8 cellular contexts compared by ENCODE assay signal in the genomic region with DNA sequence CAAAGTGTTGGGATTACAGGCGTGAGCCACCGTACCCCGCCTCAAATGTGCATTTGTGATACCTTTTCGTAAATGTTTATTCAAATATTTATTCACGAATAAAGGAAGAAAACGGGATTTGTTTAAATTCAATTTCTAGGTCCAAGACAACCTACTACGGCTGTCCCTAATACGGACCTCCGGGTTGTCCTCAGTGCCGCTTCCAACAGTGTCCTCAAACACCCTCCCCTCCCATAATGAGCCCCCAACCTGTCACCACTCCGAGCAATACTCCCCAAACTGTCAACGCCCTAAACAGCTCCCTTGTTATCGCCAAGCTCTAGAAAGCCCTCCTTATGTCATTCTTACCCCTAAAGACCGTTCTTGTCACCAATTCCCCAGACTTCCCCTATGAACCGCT. TPM values are rescaled to one million over a fixed set of nuclear protein-coding genes. Genes with fewer than 3 reads are reported as not detected.
DNase-seq lines count a peak whose midpoint lies in the region; ATAC-seq lines count a peak whose summit lies in the region.

No MANE protein-coding gene starts in this region.

- H3K36me3 Mint-ChIP-seq in naive thymus-derived CD4-positive, alpha-beta T cell: peaks cover 0 to 8% (median 4%) of the 10 kb centered on the region in 5 donors

- no peak for ATAC-seq in naive thymus-derived CD4-positive, alpha-beta T cell
- ATAC-seq in HG02884 (IDR thresholded peaks at IDR 0.05; ENCODE audit: unreplicated experiment): no peak

- H3K27me3 Mint-ChIP-seq in naive thymus-derived CD4-positive, alpha-beta T cell: peaks cover 8 to 16% (median 13%) of the 10 kb centered on the region in 5 donors

- intact Hi-C loops in naive thymus-derived CD4-positive, alpha-beta T cell (cut with micrococcal nuclease): loop anchor here (1.0 to 10.0 kb wide), 14 partner anchors 9 to 1626 kb away; a partner anchor contains a TSS

- peak overlapping the region; percentile 88 to 100 (median 96) for H3K4me3 Mint-ChIP-seq in naive thymus-derived CD4-positive, alpha-beta T cell

- no peak overlapping the region for H3K9ac ChIP-seq in HUES6 (ENCODE audit: low read length)

- peaks cover 18% of the 10 kb centered on the region for H3K4me1 ChIP-seq in HUES6 (ENCODE audit: control insufficient read depth, insufficient read depth, low read length)
- peaks cover 20 to 27% of the 10 kb centered on the region in 2 donors for H3K4me1 ChIP-seq in naive thymus-derived CD4-positive, alpha-beta T cell (ENCODE audit: control insufficient read depth in 2 of 2, insufficient read depth in 2 of 2, low read length in 2 of 2)

- DNase-seq in NCI-H345 treated with DMSO at 0.1 percent for 48 hours (lab: John Stamatoyannopoulos, UW; ENCODE audit: unreplicated experiment) (peak; percentile 17), NCI-H345 (lab: John Stamatoyannopoulos, UW) (no peak), MV-4-11 (lab: John Stamatoyannopoulos, UW) (no peak)
- no peak for DNase-seq in naive thymus-derived CD4-positive, alpha-beta T cell
- no peak for DNase-seq in stimulated activated naive CD4-positive, alpha-beta T cell treated with Interleukin-2 at 50 U/mL for 16 hours (lab: John Stamatoyannopoulos, UW)

- peaks cover 31% of the 10 kb centered on the region for H3K36me3 ChIP-seq in HUES6 (ENCODE audit: control insufficient read depth, insufficient read depth, low read length)
- H3K36me3 ChIP-seq in naive thymus-derived CD4-positive, alpha-beta T cell (ENCODE audit: control insufficient read depth in 2 of 3, insufficient read depth in 3 of 3, low read length in 3 of 3): peaks cover 10 to 35% (median 16%) of the 10 kb centered on the region in 3 experiments

- H3K9me3 Mint-ChIP-seq in naive thymus-derived CD4-positive, alpha-beta T cell: no peaks in the 10 kb centered on the region

- peaks cover 25 to 48% (median 45%) of the 10 kb centered on the region in 7 donors for H3K4me1 Mint-ChIP-seq in naive thymus-derived CD4-positive, alpha-beta T cell

- H3K27ac Mint-ChIP-seq in naive thymus-derived CD4-positive, alpha-beta T cell: peak overlapping the region; percentile 79 to 100 (median 92)

- H3K4me3 ChIP-seq in HUES6 (ENCODE audit: low read depth, low read length): peak overlapping the region; percentile 86
- peak overlapping the region; percentile 93 for H3K4me3 ChIP-seq in naive thymus-derived CD4-positive, alpha-beta T cell (ENCODE audit: low read length)

- CTCF ChIA-PET in naive thymus-derived CD4-positive, alpha-beta T cell (lab: Charles Lee): interaction anchor here (0.9 to 1.5 kb wide), 4 partner anchors 9 to 332 kb away, joined by 3 to 4 read pairs (median 4); a partner anchor contains a TSS

- POLR2A ChIA-PET in naive thymus-derived CD4-positive, alpha-beta T cell (lab: Charles Lee): interaction anchor here (0.8 to 5.4 kb wide), 9 partner anchors 9 to 132 kb away, joined by 3 to 45 read pairs (median 7); a partner anchor contains a TSS

- H3K27me3 ChIP-seq in HUES6 (ENCODE audit: control insufficient read depth, insufficient read depth, low read length): no peaks in the 10 kb centered on the region
- H3K27me3 ChIP-seq in naive thymus-derived CD4-positive, alpha-beta T cell (ENCODE audit: control insufficient read depth in 2 of 2, insufficient read depth in 2 of 2, low read length in 2 of 2): no peaks in the 10 kb centered on the region

- H3K27ac ChIP-seq in HUES6 (ENCODE audit: low read depth, low read length): no peak overlapping the region
- H3K27ac ChIP-seq in cingulate gyrus (ENCODE audit: low read depth, low read length): peak overlapping the region; percentile 78
- H3K27ac ChIP-seq in naive thymus-derived CD4-positive, alpha-beta T cell (ENCODE audit: low read depth, low read length): peak overlapping the region; percentile 90

- H3K9me3 ChIP-seq in HUES6 (ENCODE audit: control insufficient read depth, insufficient read depth, low read depth, low read length): no peaks in the 10 kb centered on the region
- H3K9me3 ChIP-seq in naive thymus-derived CD4-positive, alpha-beta T cell (ENCODE audit: control insufficient read depth in 2 of 3, low read length in 3 of 3): no peaks in the 10 kb centered on the region

RNA-seq across cellular contexts. Expression of a gene that starts 0.5 kb away (rescaled TPM):
- total RNA-seq in naive thymus-derived CD4-positive, alpha-beta T cell: 10 to 100 TPM; 57.9 to 81.2 (median 75.6) TPM
- 100 to 1,000 TPM; 187 to 293 TPM for polyA plus RNA-seq in naive thymus-derived CD4-positive, alpha-beta T cell

RNA-seq across cellular contexts. Expression of a gene that starts 9.6 kb away (rescaled TPM):
- 1 to 10 TPM; 1.5 to 3.9 (median 3.4) TPM for total RNA-seq in naive thymus-derived CD4-positive, alpha-beta T cell
- polyA plus RNA-seq in naive thymus-derived CD4-positive, alpha-beta T cell: 1 to 10 TPM; 1.3 to 2.4 TPM

RNA-seq across cellular contexts. Expression of a gene that starts 29.7 kb away (rescaled TPM):
- total RNA-seq in naive thymus-derived CD4-positive, alpha-beta T cell: not detected
- polyA plus RNA-seq in naive thymus-derived CD4-positive, alpha-beta T cell: not detected

RNA-seq across cellular contexts. Expression of a gene that starts 57.4 kb away (rescaled TPM):
- total RNA-seq in naive thymus-derived CD4-positive, alpha-beta T cell: 10 to 100 TPM; 41.3 to 69.4 (median 63.6) TPM
- 10 to 100 TPM; 35.6 to 36.1 TPM for polyA plus RNA-seq in naive thymus-derived CD4-positive, alpha-beta T cell
